8 cellular contexts compared by ENCODE assay signal in genomic region chr11:64447717-64448598, GRCh38.
A peak's percentile ranks its signal among the peaks of the same experiment; 100 is the strongest.
DNase-seq lines count a peak whose midpoint lies in the region; ATAC-seq lines count a peak whose summit lies in the region.

No MANE protein-coding gene starts in this region.

- DNase-seq in NCI-H526 (lab: John Stamatoyannopoulos, UW): peak; percentile 21 to 62
- DNase-seq in NCI-H526 treated with DMSO at 0.1 percent for 48 hours (lab: John Stamatoyannopoulos, UW): no peak
- DNase-seq in NCI-H2171 treated with DMSO at 0.1 percent for 48 hours (lab: John Stamatoyannopoulos, UW): peak; percentile 59
- DNase-seq in mucosa of gallbladder (ENCODE audit: low spot score): peak; percentile 45

- ATAC-seq in HG03025 (IDR thresholded peaks at IDR 0.05; ENCODE audit: low FRiP score, unreplicated experiment) (no peak), GM18511 (IDR thresholded peaks at IDR 0.05; ENCODE audit: unreplicated experiment) (no peak), GM19452 (IDR thresholded peaks at IDR 0.05; ENCODE audit: unreplicated experiment) (no peak)

- H3K27ac ChIP-seq in cingulate gyrus (ENCODE audit: low read depth, low read length): peak overlapping the region; percentile 87
